ENCODE assay signal across 1 cellular context in the genomic region with DNA sequence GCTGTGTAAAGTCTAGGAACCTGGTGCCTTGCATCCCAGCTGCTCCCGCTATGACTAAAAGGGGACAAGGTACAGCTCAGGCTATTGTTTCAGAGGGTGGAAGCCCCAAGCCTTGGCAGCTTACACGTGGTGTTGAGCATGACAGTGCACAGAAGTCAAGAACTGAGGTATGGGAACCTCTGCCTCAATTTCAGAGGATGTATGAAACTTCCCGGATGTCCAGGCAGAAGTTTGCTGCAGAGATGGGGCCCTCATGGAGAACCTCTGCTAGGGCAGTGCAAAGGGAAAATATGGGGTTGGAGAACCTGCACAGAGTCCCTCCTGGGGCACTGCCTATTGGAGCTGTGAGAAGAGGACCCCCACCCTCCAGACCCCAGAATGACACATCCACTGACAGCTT.
TF ChIP-seq lines count a peak whose summit lies in the region.

No MANE protein-coding gene starts in this region.

TF ChIP-seq in K562, 482 proteins besides CTCF, POLR2A, EP300 and RAD21 (continued from another document):
- TF ChIP-seq, protein P1, sequence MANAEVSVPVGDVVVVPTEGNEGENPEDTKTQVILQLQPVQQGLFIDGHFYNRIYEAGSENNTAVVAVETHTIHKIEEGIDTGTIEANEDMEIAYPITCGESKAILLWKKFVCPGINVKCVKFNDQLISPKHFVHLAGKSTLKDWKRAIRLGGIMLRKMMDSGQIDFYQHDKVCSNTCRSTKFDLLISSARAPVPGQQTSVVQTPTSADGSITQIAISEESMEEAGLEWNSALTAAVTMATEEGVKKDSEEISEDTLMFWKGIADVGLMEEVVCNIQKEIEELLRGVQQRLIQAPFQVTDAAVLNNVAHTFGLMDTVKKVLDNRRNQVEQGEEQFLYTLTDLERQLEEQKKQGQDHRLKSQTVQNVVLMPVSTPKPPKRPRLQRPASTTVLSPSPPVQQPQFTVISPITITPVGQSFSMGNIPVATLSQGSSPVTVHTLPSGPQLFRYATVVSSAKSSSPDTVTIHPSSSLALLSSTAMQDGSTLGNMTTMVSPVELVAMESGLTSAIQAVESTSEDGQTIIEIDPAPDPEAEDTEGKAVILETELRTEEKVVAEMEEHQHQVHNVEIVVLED (CRISPR knock-in tag; IDR thresholded peaks at IDR 0.05), result no peak
